20 cellular contexts compared by ENCODE assay signal in the genomic region with DNA sequence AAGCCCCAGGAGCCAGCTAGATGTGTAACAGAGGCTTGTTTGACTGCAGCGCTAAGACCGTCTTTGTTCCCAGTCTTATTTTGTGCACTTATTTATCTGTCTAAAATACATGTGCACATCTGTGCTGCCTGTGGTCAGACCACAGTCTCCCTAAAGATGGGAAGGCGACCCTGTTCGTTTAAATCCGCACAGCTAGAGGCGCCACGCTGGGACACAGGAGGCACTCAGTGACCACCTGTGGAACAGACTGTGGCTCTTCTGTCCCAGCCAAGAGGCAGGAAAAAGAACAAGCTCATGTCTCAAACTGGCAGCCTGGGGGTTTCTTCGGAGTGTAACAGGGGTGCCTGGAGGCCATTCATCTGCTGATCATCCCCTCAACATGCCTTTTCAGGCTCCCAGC.
A peak's percentile ranks its signal among the peaks of the same experiment; 100 is the strongest.
DNase-seq lines count a peak whose midpoint lies in the region; ATAC-seq, FAIRE-seq and TF ChIP-seq lines count a peak whose summit lies in the region.
"Had no signal": no experiment of that assay in that cellular context is flagged by ENCODE, and none has a peak within 500 bp of the region (broad histone marks: within the 10 kb centered on the region; RNA-seq: fewer than 3 reads in every experiment).

No MANE protein-coding gene starts in this region.

- H3K4me1 ChIP-seq in CD8-positive, alpha-beta T cell (ENCODE audit: insufficient read depth, low read length): peaks cover 40% of the 10 kb centered on the region
- peaks cover 10% of the 10 kb centered on the region for H3K4me1 ChIP-seq in mesenchymal stem cell (ENCODE audit: control insufficient read depth, insufficient read depth, low read depth, low read length)
- H3K4me1 ChIP-seq: breast epithelium had no signal

- no peak for TF ChIP-seq POLR2A in H54 (IDR thresholded peaks at IDR 0.05; ENCODE audit: low read depth, low read length)

- DNase-seq in T-helper 1 cell (no peak), WTC11 (ENCODE audit: low spot score) (no peak), natural killer cell (no peak), H54 (ENCODE audit: insufficient read length, low spot score) (no peak), mesenchymal stem cell (no peak), NCI-H2171 (lab: John Stamatoyannopoulos, UW) (no peak)
- DNase-seq in CD8-positive, alpha-beta T cell: no peak
- DNase-seq: 8988T; NCI-H1105; NCI-H2029; NK-92 treated with Interleukin-12 subunit alpha and Interleukin-12 subunit beta, amount 100 ng/mL, for 24 hours; stimulated activated naive B cell treated with anti-CD40 and anti-IgM and Interleukin-4, amounts not matched to agents 10 μg/mL and 1 μg/mL and 100 μg/mL, for 72 hours had no signal

- H3K27me3 Mint-ChIP-seq in T-helper 1 cell treated with Interleukin-12 subunit alpha and Interleukin-12 subunit beta and Interleukin-4 antibody, amounts not matched to agents 30 μg/mL and 1 μg/mL, for 36 hours (ENCODE audit: low read depth): peaks cover 6% of the 10 kb centered on the region
- no peaks in the 10 kb centered on the region for H3K27me3 Mint-ChIP-seq in CD8-positive, alpha-beta T cell (ENCODE audit: low read depth)
- H3K27me3 Mint-ChIP-seq in WTC11 (ENCODE audit: low read depth) (no peaks in the 10 kb centered on the region), natural killer cell (ENCODE audit: low read depth in 2 of 2) (no peaks in the 10 kb centered on the region)

- no peak overlapping the region for H3K18ac ChIP-seq in mesenchymal stem cell (ENCODE audit: low read depth in 1 of 2, low read length in 2 of 2)

- CTCF ChIA-PET in CD8-positive, alpha-beta T cell (lab: Charles Lee): interaction anchor here (1.9 to 18.2 kb wide), 3 partner anchors 8 to 13 kb away, joined by 6 to 189 read pairs (median 46); no protein-coding TSS in a partner anchor
- CTCF ChIA-PET in WTC11 (lab: Charles Lee): interaction anchor here (0.9 to 19.6 kb wide), 14 partner anchors 9 to 246 kb away, joined by 3 to 454 read pairs (median 5); partner anchors contain the start of gene C6orf89

- H3K23ac ChIP-seq in mesenchymal stem cell (ENCODE audit: low read length in 2 of 2): no peak overlapping the region

- H3K79me1 ChIP-seq in mesenchymal stem cell (replicated peaks; ENCODE audit: low read length, poor library complexity, severe bottlenecking): no peaks in the 10 kb centered on the region

- H3K4me1 Mint-ChIP-seq in T-helper 1 cell treated with Interleukin-12 subunit alpha and Interleukin-12 subunit beta and Interleukin-4 antibody, amounts not matched to agents 30 μg/mL and 1 μg/mL, for 36 hours (ENCODE audit: low read depth): peaks cover 43% of the 10 kb centered on the region
- peaks cover 41% of the 10 kb centered on the region for H3K4me1 Mint-ChIP-seq in CD8-positive, alpha-beta T cell (ENCODE audit: low read depth)
- peaks cover 20% of the 10 kb centered on the region for H3K4me1 Mint-ChIP-seq in WTC11
- peaks cover 30 to 57% of the 10 kb centered on the region in 2 donors for H3K4me1 Mint-ChIP-seq in natural killer cell

- no peak for TF ChIP-seq CTCF in CD8-positive, alpha-beta T cell (IDR thresholded peaks at IDR 0.05)
- TF ChIP-seq CTCF in WTC11 (IDR thresholded peaks at IDR 0.05): no peak
- TF ChIP-seq CTCF in natural killer cell (IDR thresholded peaks at IDR 0.05): no peak

- no peak overlapping the region for H3K14ac ChIP-seq in mesenchymal stem cell (ENCODE audit: low read length in 2 of 2)

- no peak overlapping the region for H2AFZ ChIP-seq in mesenchymal stem cell (ENCODE audit: low read depth, low read length)

- H3K4me2 ChIP-seq in mesenchymal stem cell (ENCODE audit: low read length, poor library complexity, severe bottlenecking): no peak overlapping the region
- H3K4me2 ChIP-seq: smooth muscle cell had no signal

- no peak for ATAC-seq in CD8-positive, alpha-beta T cell
- ATAC-seq in WTC11: no peak
- no peak for ATAC-seq in natural killer cell
- ATAC-seq: stimulated activated naive B cell treated with anti-CD40 and anti-IgM and Interleukin-4, amounts not matched to agents 10 μg/mL and 1 μg/mL and 100 μg/mL, for 72 hours had no signal

- no peak overlapping the region for H3K9ac ChIP-seq in mesenchymal stem cell (ENCODE audit: low read length)

- POLR2A ChIA-PET in CD8-positive, alpha-beta T cell (lab: Charles Lee): interaction anchor here (0.7 to 1.1 kb wide), 2 partner anchors 10 to 14 kb away, joined by 3 to 5 read pairs; no protein-coding TSS in a partner anchor
- POLR2A ChIA-PET in WTC11 (lab: Charles Lee): no interaction called here

- H3K4me3 Mint-ChIP-seq in T-helper 1 cell treated with Interleukin-12 subunit alpha and Interleukin-12 subunit beta and Interleukin-4 antibody, amounts not matched to agents 30 μg/mL and 1 μg/mL, for 36 hours: no peak overlapping the region
- no peak overlapping the region for H3K4me3 Mint-ChIP-seq in CD8-positive, alpha-beta T cell
- H3K4me3 Mint-ChIP-seq in WTC11: no peak overlapping the region
- H3K4me3 Mint-ChIP-seq in natural killer cell: no peak overlapping the region
- H3K4me3 Mint-ChIP-seq: stimulated activated naive B cell treated with anti-CD40 and anti-IgM and Interleukin-4, amounts not matched to agents 10 μg/mL and 1 μg/mL and 100 μg/mL, for 72 hours had no signal

- no peak overlapping the region for H3K27ac ChIP-seq in CD8-positive, alpha-beta T cell (ENCODE audit: low read depth, low read length)
- H3K27ac ChIP-seq in mesenchymal stem cell (ENCODE audit: low read length, poor library complexity, severe bottlenecking): no peak overlapping the region
- H3K27ac ChIP-seq: breast epithelium, coronary artery, esophagus muscularis mucosa, SJCRH30 had no signal

- no peak overlapping the region for H4K91ac ChIP-seq in mesenchymal stem cell (ENCODE audit: low read length)

- FAIRE-seq in H54 (lab: Jason Lieb, UNC): no peak
- FAIRE-seq: frontal cortex, islet of Langerhans had no signal

- no peaks in the 10 kb centered on the region for H3K9me3 ChIP-seq in CD8-positive, alpha-beta T cell (ENCODE audit: low read length)
- no peaks in the 10 kb centered on the region for H3K9me3 ChIP-seq in mesenchymal stem cell (ENCODE audit: control insufficient read depth, low read length)
- H3K9me3 ChIP-seq: breast epithelium, esophagus muscularis mucosa, SJCRH30 had no signal

- H3K9me3 Mint-ChIP-seq in T-helper 1 cell treated with Interleukin-12 subunit alpha and Interleukin-12 subunit beta and Interleukin-4 antibody, amounts not matched to agents 30 μg/mL and 1 μg/mL, for 36 hours: no peaks in the 10 kb centered on the region
- H3K9me3 Mint-ChIP-seq in CD8-positive, alpha-beta T cell: no peaks in the 10 kb centered on the region
- H3K9me3 Mint-ChIP-seq in WTC11 (no peaks in the 10 kb centered on the region), natural killer cell (no peaks in the 10 kb centered on the region)
- H3K9me3 Mint-ChIP-seq: stimulated activated naive B cell treated with anti-CD40 and anti-IgM and Interleukin-4, amounts not matched to agents 10 μg/mL and 1 μg/mL and 100 μg/mL, for 72 hours had no signal

- no peak overlapping the region for H2BK120ac ChIP-seq in mesenchymal stem cell (ENCODE audit: low read depth, low read length)

- intact Hi-C loops in CD8-positive, alpha-beta T cell (cut with DNase I, micrococcal nuclease): no loop called here
- intact Hi-C loops in natural killer cell (cut with micrococcal nuclease): no loop called here

- no peaks in the 10 kb centered on the region for H3K36me3 ChIP-seq in CD8-positive, alpha-beta T cell (ENCODE audit: insufficient read depth, low read length)
- H3K36me3 ChIP-seq in mesenchymal stem cell (ENCODE audit: control insufficient read depth in 1 of 2, insufficient read depth in 2 of 2, low read depth in 1 of 2, low read length in 2 of 2): no peaks in the 10 kb centered on the region
- H3K36me3 ChIP-seq: breast epithelium, esophagus muscularis mucosa, SJCRH30 had no signal

- 87% methylated on average over 8 of the region's 8 CpGs for WGBS in mesenchymal stem cell

- H2BK15ac ChIP-seq in mesenchymal stem cell (ENCODE audit: low read depth, poor library complexity, severe bottlenecking): no peak overlapping the region

- H3K4me3 ChIP-seq in CD8-positive, alpha-beta T cell (ENCODE audit: low read depth, low read length): no peak overlapping the region
- H3K4me3 ChIP-seq in mesenchymal stem cell (ENCODE audit: insufficient read depth in 1 of 2, low read depth in 1 of 2, low read length in 2 of 2): no peak overlapping the region
- H3K4me3 ChIP-seq: breast epithelium, coronary artery, esophagus muscularis mucosa, SJCRH30, smooth muscle cell had no signal

- no peak overlapping the region for H4K8ac ChIP-seq in mesenchymal stem cell (ENCODE audit: low read length)

- H2BK12ac ChIP-seq in mesenchymal stem cell (ENCODE audit: low read length in 2 of 2): no peak overlapping the region

- no peak overlapping the region for H2BK5ac ChIP-seq in mesenchymal stem cell (ENCODE audit: low read depth, low read length, poor library complexity, severe bottlenecking)

- peaks cover 2% of the 10 kb centered on the region for H3K36me3 Mint-ChIP-seq in T-helper 1 cell treated with Interleukin-12 subunit alpha and Interleukin-12 subunit beta and Interleukin-4 antibody, amounts not matched to agents 30 μg/mL and 1 μg/mL, for 36 hours (ENCODE audit: low read depth)
- no peaks in the 10 kb centered on the region for H3K36me3 Mint-ChIP-seq in CD8-positive, alpha-beta T cell
- H3K36me3 Mint-ChIP-seq in WTC11: no peaks in the 10 kb centered on the region
- H3K36me3 Mint-ChIP-seq in natural killer cell: no peaks in the 10 kb centered on the region
- H3K36me3 Mint-ChIP-seq: stimulated activated naive B cell treated with anti-CD40 and anti-IgM and Interleukin-4, amounts not matched to agents 10 μg/mL and 1 μg/mL and 100 μg/mL, for 72 hours had no signal

- H3K27ac Mint-ChIP-seq in T-helper 1 cell treated with Interleukin-12 subunit alpha and Interleukin-12 subunit beta and Interleukin-4 antibody, amounts not matched to agents 30 μg/mL and 1 μg/mL, for 36 hours: peak overlapping the region; percentile 65
- peak overlapping the region; percentile 67 for H3K27ac Mint-ChIP-seq in CD8-positive, alpha-beta T cell
- H3K27ac Mint-ChIP-seq in WTC11 (0 out of 2 replicates have a peak overlapping the region, but pooled peaks have one; percentile 10), natural killer cell (peak overlapping the region; percentile 87 to 91)
- H3K27ac Mint-ChIP-seq: stimulated activated naive B cell treated with anti-CD40 and anti-IgM and Interleukin-4, amounts not matched to agents 10 μg/mL and 1 μg/mL and 100 μg/mL, for 72 hours had no signal

- no peaks in the 10 kb centered on the region for H3K27me3 ChIP-seq in CD8-positive, alpha-beta T cell (ENCODE audit: insufficient read depth, low read length)
- peaks cover 18 to 29% of the 10 kb centered on the region in 2 experiments for H3K27me3 ChIP-seq in mesenchymal stem cell (ENCODE audit: control insufficient read depth in 1 of 2, insufficient read depth in 1 of 2, low read length in 2 of 2)
- H3K27me3 ChIP-seq: breast epithelium, esophagus muscularis mucosa, SJCRH30 had no signal

- H2AK5ac ChIP-seq in mesenchymal stem cell (ENCODE audit: low read length, severe bottlenecking): no peak overlapping the region

- no peak overlapping the region for H3K4ac ChIP-seq in mesenchymal stem cell (ENCODE audit: low read depth in 1 of 2, low read length in 2 of 2)

TF ChIP-seq in WTC11, 78 proteins besides CTCF, POLR2A, EP300 and RAD21 (continues in another document):
- TF ChIP-seq FOXJ3 (CRISPR knock-in tag; IDR thresholded peaks at IDR 0.05; ENCODE audit: borderline replicate concordance) (no peak), NR1H2 (CRISPR knock-in tag; IDR thresholded peaks at IDR 0.05) (no peak), FOXP1 (CRISPR knock-in tag; IDR thresholded peaks at IDR 0.05; ENCODE audit: borderline replicate concordance) (no peak)

Comparison
In these comparisons a context has a peak if more than half of its experiments do, and no peak if none do; other contexts are left out.
1. H3K27ac Mint-ChIP-seq: peak in every context shown above with its lines; median percentile 89 in natural killer cell; 67 in CD8-positive, alpha-beta T cell; 65 in T-helper 1 cell treated with Interleukin-12 subunit alpha and Interleukin-12 subunit beta and Interleukin-4 antibody, amounts not matched to agents 30 μg/mL and 1 μg/mL, for 36 hours; 10 in WTC11.